20 cellular contexts compared by ENCODE assay signal in the genomic region with DNA sequence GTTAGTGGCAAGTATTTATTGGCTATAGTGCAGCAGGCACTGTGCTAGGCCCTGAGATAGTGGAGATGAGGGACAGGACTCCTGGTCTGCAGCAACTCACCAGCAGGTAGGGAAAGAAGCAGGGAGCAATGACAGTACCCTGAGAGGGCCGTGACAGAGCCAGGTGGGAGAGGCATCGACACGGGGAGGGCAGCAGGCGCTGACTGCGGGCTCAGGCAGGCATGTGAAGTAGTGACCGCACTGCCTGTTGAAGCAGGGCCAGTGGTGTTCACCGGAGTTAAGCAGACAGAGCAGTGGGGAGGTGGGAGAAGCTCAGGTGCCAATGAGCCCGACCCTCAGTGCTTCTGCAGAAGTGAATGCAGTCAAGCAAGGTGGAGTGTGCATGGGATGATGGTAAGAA.
"Had no signal": no experiment of that assay in that cellular context is flagged by ENCODE, and none has a peak within 500 bp of the region (broad histone marks: within the 10 kb centered on the region; RNA-seq: fewer than 3 reads in every experiment).

No MANE protein-coding gene starts in this region.

- H3K27me3 Mint-ChIP-seq: naive thymus-derived CD4-positive, alpha-beta T cell; stimulated activated memory B cell treated with anti-CD40 and anti-IgM and Interleukin-4, amounts not matched to agents 10 μg/mL and 1 μg/mL and 100 μg/mL, for 72 hours; stimulated activated naive CD8-positive, alpha-beta T cell treated with anti-CD3 and anti-CD28 coated beads, Interleukin-15, Interleukin-2, amounts not matched to agents 100 ng/mL and 50 ng/mL, for 24 hours had no signal

- H3K9me3 ChIP-seq: pancreas, right lobe of liver, spleen, tibial artery, upper lobe of right lung, vagina had no signal

- H3K27ac Mint-ChIP-seq: stimulated activated memory B cell treated with anti-CD40 and anti-IgM and Interleukin-4, amounts not matched to agents 10 μg/mL and 1 μg/mL and 100 μg/mL, for 72 hours; stimulated activated naive CD8-positive, alpha-beta T cell treated with anti-CD3 and anti-CD28 coated beads, Interleukin-15, Interleukin-2, amounts not matched to agents 100 ng/mL and 50 ng/mL, for 24 hours had no signal

- H3K4me3 Mint-ChIP-seq: naive thymus-derived CD4-positive, alpha-beta T cell; stimulated activated memory B cell treated with anti-CD40 and anti-IgM and Interleukin-4, amounts not matched to agents 10 μg/mL and 1 μg/mL and 100 μg/mL, for 72 hours; stimulated activated naive CD8-positive, alpha-beta T cell treated with anti-CD3 and anti-CD28 coated beads, Interleukin-15, Interleukin-2, amounts not matched to agents 100 ng/mL and 50 ng/mL, for 24 hours had no signal

- ATAC-seq: naive thymus-derived CD4-positive, alpha-beta T cell; pancreas; right lobe of liver; stimulated activated memory B cell treated with anti-CD40 and anti-IgM and Interleukin-4, amounts not matched to agents 10 μg/mL and 1 μg/mL and 100 μg/mL, for 72 hours; upper lobe of right lung had no signal

- H3K27ac ChIP-seq: coronary artery, pancreas, right lobe of liver, tibial artery, upper lobe of right lung, vagina had no signal

- H3K27me3 ChIP-seq: pancreas, right lobe of liver, spleen, upper lobe of right lung, vagina had no signal

- DNase-seq: effector CD4-positive, alpha-beta T cell; head of caudate nucleus; hypothalamus; kidney glomerular epithelial cell; naive thymus-derived CD4-positive, alpha-beta T cell; occipital lobe; pancreas; retina; right lobe of liver; spleen; stimulated activated CD4-positive, alpha-beta T cell treated with anti-CD3 and anti-CD28 coated beads, Interleukin-15, amount 100 ng/mL, for 24 hours; stimulated activated CD4-positive, alpha-beta T cell treated with anti-CD3 and anti-CD28 coated beads, Interleukin-1b, Interleukin-23, amount 100 ng/mL, for 48 hours; stimulated activated CD4-positive, alpha-beta T cell treated with anti-CD3 and anti-CD28 coated beads, Interleukin-4, amount 100 ng/mL, for 24 hours; tibial artery; upper lobe of right lung had no signal

- H3K36me3 Mint-ChIP-seq: naive thymus-derived CD4-positive, alpha-beta T cell; stimulated activated memory B cell treated with anti-CD40 and anti-IgM and Interleukin-4, amounts not matched to agents 10 μg/mL and 1 μg/mL and 100 μg/mL, for 72 hours had no signal

- H3K4me3 ChIP-seq: coronary artery, pancreas, right lobe of liver, spleen, tibial artery, upper lobe of right lung, vagina had no signal

- H3K36me3 ChIP-seq: pancreas, right lobe of liver, spleen, tibial artery, upper lobe of right lung, vagina had no signal

- H3K4me1 ChIP-seq: right lobe of liver, tibial artery had no signal

- H3K9me3 Mint-ChIP-seq: naive thymus-derived CD4-positive, alpha-beta T cell; neural crest cell; stimulated activated memory B cell treated with anti-CD40 and anti-IgM and Interleukin-4, amounts not matched to agents 10 μg/mL and 1 μg/mL and 100 μg/mL, for 72 hours; stimulated activated naive CD8-positive, alpha-beta T cell treated with anti-CD3 and anti-CD28 coated beads, Interleukin-15, Interleukin-2, amounts not matched to agents 100 ng/mL and 50 ng/mL, for 24 hours had no signal
